Comparison of ENCODE assay signal across 8 cellular contexts in genomic region chrX:47513034-47513696, GRCh38. TPM values are rescaled to one million over a fixed set of nuclear protein-coding genes. Genes with fewer than 3 reads are reported as not detected.
DNase-seq lines count a peak whose midpoint lies in the region; ATAC-seq and TF ChIP-seq lines count a peak whose summit lies in the region.
"Not testable (repeated sequence)": the region's sequence is repeated elsewhere in the genome, so short reads cannot be mapped to it uniquely, and the experiment has no call there.

No MANE protein-coding gene starts in this region.

- not testable (repeated sequence) for H3K27ac ChIP-seq in KMS-11, body of pancreas

- WGBS in body of pancreas, 2 donors: 1% methylated on average over 25 of the region's 67 CpGs; no CpG with 5 or more reads in 1 of the 2 donors

- peaks cover 18 to 20% of the 10 kb centered on the region in 2 donors for H3K4me1 Mint-ChIP-seq in natural killer cell
- peaks cover 15% of the 10 kb centered on the region for H3K4me1 Mint-ChIP-seq in stimulated activated naive CD8-positive, alpha-beta T cell treated with anti-CD3 and anti-CD28 coated beads, Interleukin-15, amount 100 ng/mL, for 72 hours

- H3K4me2 ChIP-seq in KMS-11: peak overlapping the region; percentile 45; the same call in 1 of the 2 replicates

- not testable (repeated sequence) for H3K79me2 ChIP-seq in KMS-11 (ENCODE audit: insufficient read depth, low read depth)

- not testable (repeated sequence) for H3K4me1 ChIP-seq in KMS-11 (ENCODE audit: low read depth, poor library complexity, severe bottlenecking); body of pancreas

- H3K9me3 Mint-ChIP-seq in natural killer cell; stimulated activated naive CD8-positive, alpha-beta T cell treated with anti-CD3 and anti-CD28 coated beads, Interleukin-15, amount 100 ng/mL, for 72 hours: not testable (repeated sequence)

- ATAC-seq in activated CD4-positive, CD25-positive, alpha-beta regulatory T cell treated with anti-CD3 and anti-CD28 coated beads, Interleukin-2, amount 50 U/mL, for 24 hours: peak; percentile 67
- peak; percentile 69 for ATAC-seq in body of pancreas
- ATAC-seq in Right ventricle myocardium superior (ENCODE audit: poor library complexity): peak; percentile 77
- peak; percentile 73 to 78 (median 76) for ATAC-seq in natural killer cell
- peak; percentile 86 for ATAC-seq in stimulated activated naive CD8-positive, alpha-beta T cell treated with anti-CD3 and anti-CD28 coated beads, Interleukin-15, amount 100 ng/mL, for 72 hours

- H4K20me1 ChIP-seq in KMS-11 (ENCODE audit: insufficient read depth): not testable (repeated sequence)

- H3K27ac Mint-ChIP-seq in natural killer cell: peak overlapping the region; percentile 75 to 90
- peak overlapping the region; percentile 86 to 92 for H3K27ac Mint-ChIP-seq in stimulated activated naive CD8-positive, alpha-beta T cell treated with anti-CD3 and anti-CD28 coated beads, Interleukin-15, amount 100 ng/mL, for 72 hours

- intact Hi-C loops in body of pancreas (cut with DNase I); Right ventricle myocardium superior (cut with DNase I); natural killer cell (cut with micrococcal nuclease): not testable (repeated sequence)

- not testable (repeated sequence) for H3K36me3 ChIP-seq in H7 (replicated peaks; ENCODE audit: control insufficient read depth, insufficient read depth, low read length); KMS-11 (ENCODE audit: insufficient read depth); body of pancreas (replicated peaks in 1 of 2; ENCODE audit: insufficient read depth in 1 of 2, low read depth in 2 of 2)

- DNase-seq in DMS 273 (lab: John Stamatoyannopoulos, UW; ENCODE audit: unreplicated experiment): peak; percentile 45
- DNase-seq in H7: peak; percentile 35
- DNase-seq in body of pancreas: peak in 1 of 4 donors; percentile 11
- DNase-seq in Right ventricle myocardium superior, natural killer cell: not testable (repeated sequence)
- peak; percentile 1 to 10 for DNase-seq in stimulated activated naive CD8-positive, alpha-beta T cell treated with anti-CD3 and anti-CD28 coated beads, Interleukin-15, amount 100 ng/mL, for 72 hours

- not testable (repeated sequence) for H3K27me3 Mint-ChIP-seq in natural killer cell (ENCODE audit: low read depth in 2 of 2); stimulated activated naive CD8-positive, alpha-beta T cell treated with anti-CD3 and anti-CD28 coated beads, Interleukin-15, amount 100 ng/mL, for 72 hours

- peak overlapping the region; percentile 33 for H3K4me3 ChIP-seq in H7 (ENCODE audit: insufficient read depth, low read depth, low read length)
- not testable (repeated sequence) for H3K4me3 ChIP-seq in KMS-11 (IDR thresholded peaks at IDR 0.05; ENCODE audit: insufficient read depth, low read depth, low read length); body of pancreas

- peak overlapping the region; percentile 89 for H3K4me3 Mint-ChIP-seq in natural killer cell
- peak overlapping the region; percentile 83 to 85 for H3K4me3 Mint-ChIP-seq in stimulated activated naive CD8-positive, alpha-beta T cell treated with anti-CD3 and anti-CD28 coated beads, Interleukin-15, amount 100 ng/mL, for 72 hours

- peak overlapping the region; percentile 71; the same call in 1 of the 2 replicates for H2AFZ ChIP-seq in KMS-11 (ENCODE audit: low read depth)

- TF ChIP-seq POLR2A in body of pancreas (IDR thresholded peaks at IDR 0.05): not testable (repeated sequence)

- not testable (repeated sequence) for H3K9me3 ChIP-seq in body of pancreas

- H3K36me3 Mint-ChIP-seq in natural killer cell: not testable (repeated sequence)

- TF ChIP-seq CTCF in KMS-11 (conservative IDR thresholded peaks at IDR 0.05; ENCODE audit: low read depth, low read length); body of pancreas (IDR thresholded peaks at IDR 0.05); natural killer cell (IDR thresholded peaks at IDR 0.05): not testable (repeated sequence)

- H3K27me3 ChIP-seq in H7 (ENCODE audit: control insufficient read depth, insufficient read depth, low read length); KMS-11 (ENCODE audit: insufficient read depth, low read depth); body of pancreas: not testable (repeated sequence)

- peak overlapping the region; percentile 27; the same call in 1 of the 2 replicates for H3K9ac ChIP-seq in KMS-11

RNA-seq across cellular contexts. Expression of gene ZNF41, which starts 30.1 kb away (rescaled TPM):
- 4.3 TPM in 2 replicates for total RNA-seq in H7 (2014; rRNA removed; shearing (Covaris generic))
- total RNA-seq in body of pancreas (1 to 10 TPM; 1.6 to 4.9 TPM), Right ventricle myocardium superior (12.8 TPM), natural killer cell (10 to 100 TPM in 1 of 3 donors, 1 to 10 TPM in 2; 7.9 to 11.8 (median 10.0) TPM)

RNA-seq across cellular contexts. Expression of gene ARAF, which starts 47.8 kb away (rescaled TPM):
- 34.4 and 38.2 TPM in 2 replicates for total RNA-seq in H7 (2014; rRNA removed; shearing (Covaris generic))
- total RNA-seq in body of pancreas: 10 to 100 TPM; 43.3 to 48.5 TPM
- total RNA-seq in Right ventricle myocardium superior: 65.7 TPM
- 100 to 1,000 TPM; 162 to 173 (median 169) TPM for total RNA-seq in natural killer cell
